Comparison of ENCODE assay signal across 20 cellular contexts in the genomic region with DNA sequence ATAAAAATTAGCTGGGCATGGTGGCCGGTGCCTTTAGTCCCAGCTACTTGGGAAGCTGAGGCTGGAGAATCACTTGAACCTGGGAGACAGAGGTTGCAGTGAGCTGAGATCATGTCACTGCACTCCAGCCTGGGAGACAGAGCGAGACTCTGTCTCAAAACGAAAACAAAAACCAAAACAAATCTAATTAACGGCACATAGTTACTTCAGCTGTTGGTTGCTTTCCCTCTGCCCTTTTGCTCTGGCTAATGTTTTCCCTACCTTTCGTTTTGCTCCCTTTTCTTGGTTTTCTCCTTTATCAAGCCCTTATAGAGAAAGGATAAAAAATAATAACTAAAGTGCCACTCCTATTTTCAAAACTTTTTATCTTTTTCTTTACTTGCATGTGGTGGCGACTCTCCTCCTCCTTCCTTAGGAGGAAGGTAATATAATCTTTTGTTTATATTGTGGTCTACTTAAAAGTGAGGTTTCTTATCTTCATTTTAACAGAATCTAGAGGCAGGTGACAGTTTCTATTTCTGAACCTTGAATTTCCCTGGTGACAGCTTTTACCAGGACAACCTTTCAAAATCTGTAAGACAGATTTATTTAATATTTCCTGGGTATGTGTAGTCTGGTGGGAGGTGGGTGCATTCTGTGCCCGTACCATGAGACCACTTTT.
A peak's percentile ranks its signal among the peaks of the same experiment; 100 is the strongest.
DNase-seq lines count a peak whose midpoint lies in the region; ATAC-seq and TF ChIP-seq lines count a peak whose summit lies in the region.
"Had no signal": no experiment of that assay in that cellular context is flagged by ENCODE, and none has a peak within 500 bp of the region (broad histone marks: within the 10 kb centered on the region; RNA-seq: fewer than 3 reads in every experiment).

No MANE protein-coding gene starts in this region.

- TF ChIP-seq CTCF in KMS-11 (conservative IDR thresholded peaks at IDR 0.05; ENCODE audit: low read depth, low read length) = no peak
- TF ChIP-seq CTCF in natural killer cell (IDR thresholded peaks at IDR 0.05) = no peak
- no peak for TF ChIP-seq CTCF in CD8-positive, alpha-beta T cell (IDR thresholded peaks at IDR 0.05)
- TF ChIP-seq CTCF in ascending aorta (IDR thresholded peaks at IDR 0.05) = no peak

- ATAC-seq in GM18867 (IDR thresholded peaks at IDR 0.05; ENCODE audit: unreplicated experiment) (peak; percentile 77), GM21723 (IDR thresholded peaks at IDR 0.05; ENCODE audit: unreplicated experiment) (peak; percentile 71), natural killer cell (peak in 1 of 3 donors; percentile 45)
- no peak for ATAC-seq in CD8-positive, alpha-beta T cell
- ATAC-seq: naive thymus-derived CD8-positive, alpha-beta T cell had no signal

- peak overlapping the region; percentile 59 for H3K27ac ChIP-seq in KMS-11
- no peak overlapping the region for H3K27ac ChIP-seq in CD8-positive, alpha-beta T cell (ENCODE audit: low read depth, low read length)
- H3K27ac ChIP-seq in ascending aorta = no peak overlapping the region
- H3K27ac ChIP-seq: cardiac muscle cell, hepatocyte, SK-N-MC had no signal

- DNase-seq in natural killer cell = no peak
- no peak for DNase-seq in CD8-positive, alpha-beta T cell
- DNase-seq in medulla oblongata (ENCODE audit: extremely low spot score) = no peak
- DNase-seq in ascending aorta (ENCODE audit: low spot score in 2 of 2) = no peak
- DNase-seq: activated CD4-positive, CD25-positive, alpha-beta regulatory T cell treated with anti-CD3 and anti-CD28 coated beads, Interleukin-2, amount 50 U/mL, for 72 hours; activated CD8-positive, alpha-beta memory T cell treated with anti-CD3 and anti-CD28 coated beads, Interleukin-2, amount 50 U/mL, for 4 hours; activated effector memory CD4-positive, alpha-beta T cell treated with Interleukin-2 at 50 U/mL for 16 hours; DND-41; naive thymus-derived CD8-positive, alpha-beta T cell; NCI-H187 treated with DMSO at 0.1 percent for 48 hours; NCI-H345; posterior cingulate gyrus; sigmoid colon; stimulated activated naive CD4-positive, alpha-beta T cell had no signal

- no peaks in the 10 kb centered on the region for H3K79me2 ChIP-seq in KMS-11 (ENCODE audit: insufficient read depth, low read depth)
- H3K79me2 ChIP-seq: hepatocyte had no signal

- no peaks in the 10 kb centered on the region for H3K36me3 Mint-ChIP-seq in natural killer cell
- no peaks in the 10 kb centered on the region for H3K36me3 Mint-ChIP-seq in CD8-positive, alpha-beta T cell
- H3K36me3 Mint-ChIP-seq: naive thymus-derived CD8-positive, alpha-beta T cell had no signal

- H3K4me1 ChIP-seq in KMS-11 (ENCODE audit: low read depth, poor library complexity, severe bottlenecking) (peaks cover 39% of the 10 kb centered on the region), ascending aorta (peaks cover 9 to 25% of the 10 kb centered on the region in 2 donors)
- no peaks in the 10 kb centered on the region for H3K4me1 ChIP-seq in CD8-positive, alpha-beta T cell (ENCODE audit: insufficient read depth, low read length)

- H3K36me3 ChIP-seq in KMS-11 (ENCODE audit: insufficient read depth) = no peaks in the 10 kb centered on the region
- no peaks in the 10 kb centered on the region for H3K36me3 ChIP-seq in CD8-positive, alpha-beta T cell (ENCODE audit: insufficient read depth, low read length)
- peaks cover 0 to 8% of the 10 kb centered on the region in 2 donors for H3K36me3 ChIP-seq in ascending aorta
- H3K36me3 ChIP-seq: cardiac muscle cell, sigmoid colon had no signal

- CTCF ChIA-PET in CD8-positive, alpha-beta T cell (lab: Charles Lee) = interaction anchor here (1.2 to 1.4 kb wide), 2 partner anchors 9 to 41 kb away, joined by 3 to 4 read pairs; no protein-coding TSS in a partner anchor

- no peaks in the 10 kb centered on the region for H3K9me3 Mint-ChIP-seq in natural killer cell
- H3K9me3 Mint-ChIP-seq in CD8-positive, alpha-beta T cell = peaks cover 4% of the 10 kb centered on the region

- no peaks in the 10 kb centered on the region for H3K9me3 ChIP-seq in CD8-positive, alpha-beta T cell (ENCODE audit: low read length)
- no peaks in the 10 kb centered on the region for H3K9me3 ChIP-seq in ascending aorta
- H3K9me3 ChIP-seq: sigmoid colon had no signal

- H3K4me3 ChIP-seq in KMS-11 (IDR thresholded peaks at IDR 0.05; ENCODE audit: insufficient read depth, low read depth, low read length) (no peak overlapping the region), ascending aorta (no peak overlapping the region)
- H3K4me3 ChIP-seq in CD8-positive, alpha-beta T cell (ENCODE audit: low read depth, low read length) = no peak overlapping the region
- H3K4me3 ChIP-seq: cardiac muscle cell, hepatocyte, sigmoid colon, SK-N-MC had no signal

- peak overlapping the region; percentile 83 for H3K4me3 Mint-ChIP-seq in natural killer cell
- no peak overlapping the region for H3K4me3 Mint-ChIP-seq in CD8-positive, alpha-beta T cell

- H3K27me3 ChIP-seq in KMS-11 (ENCODE audit: insufficient read depth, low read depth) (no peaks in the 10 kb centered on the region), ascending aorta (no peaks in the 10 kb centered on the region)
- H3K27me3 ChIP-seq in CD8-positive, alpha-beta T cell (ENCODE audit: insufficient read depth, low read length) = no peaks in the 10 kb centered on the region
- H3K27me3 ChIP-seq: hepatocyte, sigmoid colon had no signal

- H3K4me1 Mint-ChIP-seq in natural killer cell = peaks cover 10 to 11% of the 10 kb centered on the region in 2 donors
- H3K4me1 Mint-ChIP-seq in CD8-positive, alpha-beta T cell (ENCODE audit: low read depth) = no peaks in the 10 kb centered on the region

- POLR2A ChIA-PET in CD8-positive, alpha-beta T cell (lab: Charles Lee) = no interaction called here

- H2AFZ ChIP-seq in KMS-11 (ENCODE audit: low read depth) = peak overlapping the region; percentile 70
- H2AFZ ChIP-seq: hepatocyte had no signal

- intact Hi-C loops in natural killer cell (cut with micrococcal nuclease) (no loop called here), ascending aorta (cut with DNase I) (no loop called here)
- intact Hi-C loops in CD8-positive, alpha-beta T cell (cut with DNase I, micrococcal nuclease) = no loop called here

- no peaks in the 10 kb centered on the region for H4K20me1 ChIP-seq in KMS-11 (ENCODE audit: insufficient read depth)

- peaks cover 4 to 6% of the 10 kb centered on the region in 2 donors for H3K27me3 Mint-ChIP-seq in natural killer cell (ENCODE audit: low read depth in 2 of 2)
- H3K27me3 Mint-ChIP-seq in CD8-positive, alpha-beta T cell (ENCODE audit: low read depth) = peaks cover 7% of the 10 kb centered on the region

- peak overlapping the region; percentile 0 to 54 for H3K27ac Mint-ChIP-seq in natural killer cell
- H3K27ac Mint-ChIP-seq in CD8-positive, alpha-beta T cell = no peak overlapping the region
- H3K27ac Mint-ChIP-seq: naive thymus-derived CD8-positive, alpha-beta T cell had no signal

- peak overlapping the region; percentile 78 for H3K4me2 ChIP-seq in KMS-11
- H3K4me2 ChIP-seq: hepatocyte had no signal

- peak overlapping the region; percentile 22; the same call in 1 of the 2 replicates for H3K9ac ChIP-seq in KMS-11
